Comparison of ENCODE assay signal across 2 cellular contexts in genomic region chr10:46005383-46005782, GRCh38.
TF ChIP-seq lines count a peak whose summit lies in the region.

No MANE protein-coding gene starts in this region.

TF ChIP-seq in HepG2, 621 proteins besides CTCF, POLR2A, EP300 and RAD21:
- TF ChIP-seq ZNF703 (CRISPR knock-in tag; IDR thresholded peaks at IDR 0.05; ENCODE audit: borderline replicate concordance) (no peak), AGO2 (optimal IDR thresholded peaks at IDR 0.05; ENCODE audit: low read depth, low read length) (peak; percentile 52), RBM22 (optimal IDR thresholded peaks at IDR 0.05; ENCODE audit: low read length) (peak; percentile 94), NCOR1 (IDR thresholded peaks at IDR 0.05; ENCODE audit: borderline replicate concordance, low read length) (no peak), ZNF121 (CRISPR knock-in tag; IDR thresholded peaks at IDR 0.05) (no peak), RAD51 (IDR thresholded peaks at IDR 0.05; ENCODE audit: borderline replicate concordance) (no peak), ATF1 (CRISPR knock-in tag; IDR thresholded peaks at IDR 0.05) (no peak), POLR2AphosphoS5 (IDR thresholded peaks at IDR 0.05; ENCODE audit: low read depth, low read length) (0 out of 2 replicates have a peak, but pooled peaks have one; percentile 34), POGZ (CRISPR knock-in tag; IDR thresholded peaks at IDR 0.05) (no peak), ZC3H4 (CRISPR knock-in tag; IDR thresholded peaks at IDR 0.05; ENCODE audit: borderline replicate concordance) (no peak), DZIP1 (CRISPR knock-in tag; IDR thresholded peaks at IDR 0.05) (no peak), CEBPZ (IDR thresholded peaks at IDR 0.05; ENCODE audit: low read length) (no peak), MTA3 (CRISPR knock-in tag; IDR thresholded peaks at IDR 0.05) (no peak), ZNF768 (CRISPR knock-in tag; IDR thresholded peaks at IDR 0.05) (no peak)

TF ChIP-seq in WTC11, 78 proteins besides CTCF, POLR2A, EP300 and RAD21:
- TF ChIP-seq ATF6 (CRISPR knock-in tag; IDR thresholded peaks at IDR 0.05) (no peak), ZNF219 (CRISPR knock-in tag; IDR thresholded peaks at IDR 0.05; ENCODE audit: borderline replicate concordance) (no peak), GABPB1 (CRISPR knock-in tag; IDR thresholded peaks at IDR 0.05) (no peak), HMGXB4 (CRISPR knock-in tag; IDR thresholded peaks at IDR 0.05) (no peak), KAT7 (CRISPR knock-in tag; IDR thresholded peaks at IDR 0.05; ENCODE audit: borderline replicate concordance) (no peak), ZNF512 (CRISPR knock-in tag; IDR thresholded peaks at IDR 0.05; ENCODE audit: borderline replicate concordance) (no peak), STAT6 (CRISPR knock-in tag; conservative IDR thresholded peaks at IDR 0.05; ENCODE audit: low read depth) (no peak), ZNF138 (CRISPR knock-in tag; conservative IDR thresholded peaks at IDR 0.05) (no peak), E2F1 (CRISPR knock-in tag; IDR thresholded peaks at IDR 0.05) (no peak), ZSCAN18 (CRISPR knock-in tag; IDR thresholded peaks at IDR 0.05) (no peak), ESRRA (CRISPR knock-in tag; IDR thresholded peaks at IDR 0.05; ENCODE audit: borderline replicate concordance) (no peak), TEAD4 (CRISPR knock-in tag; IDR thresholded peaks at IDR 0.05) (no peak), ZNF317 (CRISPR knock-in tag; IDR thresholded peaks at IDR 0.05; ENCODE audit: borderline replicate concordance, low read depth) (no peak), NFATC4 (CRISPR knock-in tag; IDR thresholded peaks at IDR 0.05) (no peak), SMAD4 (CRISPR knock-in tag; IDR thresholded peaks at IDR 0.05) (no peak), IRF2 (CRISPR knock-in tag; IDR thresholded peaks at IDR 0.05; ENCODE audit: borderline replicate concordance, low read depth) (no peak), ARID4B (CRISPR knock-in tag; IDR thresholded peaks at IDR 0.05; ENCODE audit: borderline replicate concordance) (no peak)
